In genomic region chr7:81030472-81030871, GRCh38 we compare ENCODE assay signal across 25 cellular contexts.
DNase-seq lines count a peak whose midpoint lies in the region; ATAC-seq, FAIRE-seq and TF ChIP-seq lines count a peak whose summit lies in the region.
"Had no signal": no experiment of that assay in that cellular context is flagged by ENCODE, and none has a peak within 500 bp of the region (broad histone marks: within the 10 kb centered on the region; RNA-seq: fewer than 3 reads in every experiment).

No MANE protein-coding gene starts in this region.

- H3K27me3 ChIP-seq in Panc1 (ENCODE audit: control insufficient read depth, insufficient read depth, low read length) (no peaks in the 10 kb centered on the region), neural cell (ENCODE audit: insufficient read depth, low read depth, low read length) (no peaks in the 10 kb centered on the region)
- H3K27me3 ChIP-seq: BE2C, BLaER1 had no signal

- H2AFZ ChIP-seq in neural cell (ENCODE audit: low read depth, low read length): no peak overlapping the region

- H3K4me3 ChIP-seq in Panc1 (ENCODE audit: low read depth in 2 of 2, low read length in 2 of 2): no peak overlapping the region
- peak overlapping the region; percentile 54 for H3K4me3 ChIP-seq in neural cell (ENCODE audit: low read length)
- H3K4me3 ChIP-seq: BLaER1 had no signal

- CTCF ChIA-PET in Panc1 (lab: Charles Lee): no interaction called here

- DNase-seq in D721Med (ENCODE audit: insufficient read length, low spot score) (no peak), H54 (ENCODE audit: insufficient read length, low spot score) (no peak), Panc1 (ENCODE audit: low read depth, low spot score) (no peak), G401 (ENCODE audit: low spot score) (no peak), DMS114 treated with DMSO at 0.1 percent for 48 hours (lab: John Stamatoyannopoulos, UW; ENCODE audit: unreplicated experiment) (no peak)
- no peak for DNase-seq in stimulated activated CD4-positive, alpha-beta T cell treated with anti-CD3 and anti-CD28 coated beads, Interleukin-4, amount 100 ng/mL, for 24 hours
- DNase-seq: 8988T; ACHN; BE2C; C1 segment of cervical spinal cord; CD4-positive, alpha-beta memory T cell; CD4-positive, CD25-positive, alpha-beta regulatory T cell; CD8-positive, alpha-beta memory T cell; COR-L47; DMS153; DMS79; DND-41; EL; GF-D8 had no signal

- TF ChIP-seq CTCF in D721Med (IDR thresholded peaks at IDR 0.05; ENCODE audit: insufficient read depth, missing control alignments) (no peak), Panc1 (IDR thresholded peaks at IDR 0.05) (no peak), neural cell (IDR thresholded peaks at IDR 0.05; ENCODE audit: poor library complexity, severe bottlenecking) (no peak)

- TF ChIP-seq RAD21 in neural cell (conservative IDR thresholded peaks at IDR 0.05): no peak

- FAIRE-seq in D721Med (lab: Jason Lieb, UNC): peak; percentile 6
- FAIRE-seq in H54 (lab: Jason Lieb, UNC): peak; percentile 6
- FAIRE-seq: A204.1, G401.6, GM12891, GM19239 had no signal

- H3K9ac ChIP-seq in neural cell (ENCODE audit: low read length): peak overlapping the region; percentile 61
- H3K9ac ChIP-seq: BLaER1 had no signal

- TF ChIP-seq POLR2A in H54 (IDR thresholded peaks at IDR 0.05; ENCODE audit: low read depth, low read length): no peak

- in situ Hi-C loops in Panc1 (cut with HindIII; ENCODE audit: low pct_unique_long_range_greater_than_20kb, low sequenced_read_pairs) (no loop called here), G401 (cut with HindIII; ENCODE audit: low sequenced_read_pairs) (no loop called here)

- H3K79me2 ChIP-seq in neural cell (replicated peaks; ENCODE audit: insufficient read depth, low read length): no peaks in the 10 kb centered on the region

- H3F3A ChIP-seq in neural cell (ENCODE audit: insufficient read depth, low read length, poor library complexity, severe bottlenecking): peaks cover 8% of the 10 kb centered on the region

- H3K36me3 ChIP-seq in Panc1 (ENCODE audit: control insufficient read depth, insufficient read depth, low read length): no peaks in the 10 kb centered on the region
- H3K36me3 ChIP-seq in neural cell (ENCODE audit: insufficient read depth, low read length): no peaks in the 10 kb centered on the region
- H3K36me3 ChIP-seq: BE2C, BLaER1 had no signal

- H4K20me1 ChIP-seq in neural cell (ENCODE audit: insufficient read depth): no peaks in the 10 kb centered on the region
- H4K20me1 ChIP-seq: BLaER1 had no signal

- POLR2A ChIA-PET in Panc1 (lab: Charles Lee): no interaction called here

- BruUV-seq in Panc1 (replicated peaks; lab: Mats Ljungman, UMichigan): no TSS peak

- H3K4me2 ChIP-seq in neural cell (ENCODE audit: low read length): no peak overlapping the region
- H3K4me2 ChIP-seq: BLaER1 had no signal

- H3K9me3 ChIP-seq in Panc1 (ENCODE audit: control insufficient read depth, insufficient read depth, low read depth, low read length) (no peaks in the 10 kb centered on the region; the same call in 1 of the 2 replicates), neural cell (ENCODE audit: low read length) (no peaks in the 10 kb centered on the region)
- H3K9me3 ChIP-seq: BE2C, BLaER1 had no signal

- no peak for TF ChIP-seq EP300 in neural cell (conservative IDR thresholded peaks at IDR 0.05; ENCODE audit: poor library complexity, severe bottlenecking)

- no peak for ATAC-seq in Panc1

- H3K27ac ChIP-seq in Panc1 (ENCODE audit: low read length): peak overlapping the region; percentile 34; the same call in 1 of the 2 replicates
- H3K27ac ChIP-seq in neural cell (ENCODE audit: low read length): peak overlapping the region; percentile 93
- H3K27ac ChIP-seq: BLaER1 had no signal

- no peaks in the 10 kb centered on the region for H3K4me1 ChIP-seq in Panc1 (ENCODE audit: control insufficient read depth, insufficient read depth, low read length)
- H3K4me1 ChIP-seq: BLaER1 had no signal

- intact Hi-C loops in Panc1 (cut with micrococcal nuclease; ENCODE audit: unreplicated experiment): no loop called here

- H3K9me2 ChIP-seq in neural cell (ENCODE audit: insufficient read depth, low read length): no peaks in the 10 kb centered on the region

TF ChIP-seq in neural cell, 6 proteins besides CTCF, POLR2A, EP300 and RAD21:
- TF ChIP-seq POLR2AphosphoS5 (IDR thresholded peaks at IDR 0.05) (no peak), SMC3 (conservative IDR thresholded peaks at IDR 0.05; ENCODE audit: poor library complexity) (no peak), EZH2 (IDR thresholded peaks at IDR 0.05; ENCODE audit: borderline replicate concordance, insufficient read depth, low read length, poor library complexity, severe bottlenecking) (no peak), TAF1 (IDR thresholded peaks at IDR 0.05; ENCODE audit: low read depth) (no peak), MXI1 (conservative IDR thresholded peaks at IDR 0.05; ENCODE audit: poor library complexity, severe bottlenecking) (no peak)
- TF ChIP-seq, protein P1, sequence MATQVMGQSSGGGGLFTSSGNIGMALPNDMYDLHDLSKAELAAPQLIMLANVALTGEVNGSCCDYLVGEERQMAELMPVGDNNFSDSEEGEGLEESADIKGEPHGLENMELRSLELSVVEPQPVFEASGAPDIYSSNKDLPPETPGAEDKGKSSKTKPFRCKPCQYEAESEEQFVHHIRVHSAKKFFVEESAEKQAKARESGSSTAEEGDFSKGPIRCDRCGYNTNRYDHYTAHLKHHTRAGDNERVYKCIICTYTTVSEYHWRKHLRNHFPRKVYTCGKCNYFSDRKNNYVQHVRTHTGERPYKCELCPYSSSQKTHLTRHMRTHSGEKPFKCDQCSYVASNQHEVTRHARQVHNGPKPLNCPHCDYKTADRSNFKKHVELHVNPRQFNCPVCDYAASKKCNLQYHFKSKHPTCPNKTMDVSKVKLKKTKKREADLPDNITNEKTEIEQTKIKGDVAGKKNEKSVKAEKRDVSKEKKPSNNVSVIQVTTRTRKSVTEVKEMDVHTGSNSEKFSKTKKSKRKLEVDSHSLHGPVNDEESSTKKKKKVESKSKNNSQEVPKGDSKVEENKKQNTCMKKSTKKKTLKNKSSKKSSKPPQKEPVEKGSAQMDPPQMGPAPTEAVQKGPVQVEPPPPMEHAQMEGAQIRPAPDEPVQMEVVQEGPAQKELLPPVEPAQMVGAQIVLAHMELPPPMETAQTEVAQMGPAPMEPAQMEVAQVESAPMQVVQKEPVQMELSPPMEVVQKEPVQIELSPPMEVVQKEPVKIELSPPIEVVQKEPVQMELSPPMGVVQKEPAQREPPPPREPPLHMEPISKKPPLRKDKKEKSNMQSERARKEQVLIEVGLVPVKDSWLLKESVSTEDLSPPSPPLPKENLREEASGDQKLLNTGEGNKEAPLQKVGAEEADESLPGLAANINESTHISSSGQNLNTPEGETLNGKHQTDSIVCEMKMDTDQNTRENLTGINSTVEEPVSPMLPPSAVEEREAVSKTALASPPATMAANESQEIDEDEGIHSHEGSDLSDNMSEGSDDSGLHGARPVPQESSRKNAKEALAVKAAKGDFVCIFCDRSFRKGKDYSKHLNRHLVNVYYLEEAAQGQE (IDR thresholded peaks at IDR 0.05; ENCODE audit: borderline replicate concordance): no peak
